In the genomic region with DNA sequence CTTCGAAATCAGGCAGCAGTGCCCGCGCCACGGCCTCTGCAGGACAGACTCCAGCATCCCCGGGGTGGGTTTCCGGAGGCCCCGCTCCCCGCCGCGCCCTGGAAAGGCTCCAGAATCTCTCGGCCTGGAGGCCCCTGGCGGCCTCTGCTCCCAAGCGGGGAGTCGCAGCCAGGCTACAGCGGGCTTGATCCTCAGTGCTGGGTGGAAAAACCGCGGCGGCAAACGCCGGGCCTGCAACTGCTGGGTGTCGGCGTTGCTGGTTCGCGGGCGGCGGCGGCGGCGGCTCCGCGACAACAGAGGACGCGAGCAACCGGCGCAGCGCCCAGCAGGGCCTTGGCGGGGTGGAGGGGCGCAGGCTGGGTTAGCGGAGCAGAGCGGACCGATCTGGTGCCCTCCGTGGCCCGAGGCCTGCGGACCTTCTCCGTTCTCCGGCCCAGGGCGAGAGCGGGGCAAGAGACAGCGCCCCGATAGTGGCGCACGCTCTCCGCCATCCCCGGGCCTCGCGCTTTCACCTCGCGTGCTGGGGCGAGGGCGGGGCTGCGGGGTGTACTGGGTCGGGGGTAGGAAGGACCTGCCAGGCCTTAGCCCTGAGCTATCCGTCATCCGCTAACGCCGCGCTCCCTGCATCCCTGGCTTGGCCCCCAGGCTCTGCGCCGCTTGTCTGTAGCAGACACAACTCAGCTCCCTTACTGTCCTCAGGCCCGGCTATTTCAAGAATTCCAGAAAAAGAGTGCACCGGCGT, we compare ENCODE assay signal across 8 cellular contexts. TPM values are rescaled to one million over a fixed set of nuclear protein-coding genes. Genes with fewer than 3 reads are reported as not detected.
DNase-seq lines count a peak whose midpoint lies in the region; ATAC-seq and TF ChIP-seq lines count a peak whose summit lies in the region.

No MANE protein-coding gene starts in this region.

- peaks cover 1% of the 10 kb centered on the region for H3K27me3 Mint-ChIP-seq in activated CD4-positive, alpha-beta memory T cell treated with anti-CD3 and anti-CD28 coated beads for 36 hours

- peaks cover 26% of the 10 kb centered on the region for H3K4me1 Mint-ChIP-seq in activated CD4-positive, alpha-beta memory T cell treated with anti-CD3 and anti-CD28 coated beads for 36 hours (ENCODE audit: low read depth)

- POLR2A ChIA-PET in activated CD4-positive, alpha-beta memory T cell treated with anti-CD3 and anti-CD28 coated beads for 36 hours (lab: Charles Lee): interaction anchor here (0.8 kb wide), 1 partner anchor 548 kb away, joined by 5 read pairs; no protein-coding TSS in a partner anchor

- peak overlapping the region; percentile 88 for H3K4me3 Mint-ChIP-seq in activated CD4-positive, alpha-beta memory T cell treated with anti-CD3 and anti-CD28 coated beads for 36 hours

- H3K27me3 ChIP-seq in lung (ENCODE audit: control insufficient read depth, insufficient read depth): no peaks in the 10 kb centered on the region

- intact Hi-C loops in activated CD4-positive, alpha-beta memory T cell treated with anti-CD3 and anti-CD28 coated beads for 36 hours (cut with micrococcal nuclease): loop anchor here (2.0 to 10.0 kb wide), 3 partner anchors 440 to 1929 kb away; a partner anchor contains a TSS

- H3K27ac ChIP-seq in lung (ENCODE audit: low read depth in 1 of 2, low read length in 1 of 2): peak overlapping the region; percentile 86 to 93

- peaks cover 10% of the 10 kb centered on the region for H3K36me3 Mint-ChIP-seq in activated CD4-positive, alpha-beta memory T cell treated with anti-CD3 and anti-CD28 coated beads for 36 hours

- DNase-seq in NCI-H2227 (lab: John Stamatoyannopoulos, UW; ENCODE audit: unreplicated experiment) (peak; percentile 55), ecto neural progenitor cell (ENCODE audit: low spot score) (peak; percentile 82), lung (ENCODE audit: low spot score) (peak; percentile 60), H4 (ENCODE audit: low spot score) (no peak)
- DNase-seq in activated CD4-positive, alpha-beta memory T cell treated with anti-CD3 and anti-CD28 coated beads for 36 hours: peak; percentile 80
- peak; percentile 50 to 74 (median 58) for DNase-seq in stimulated activated CD4-positive, alpha-beta T cell treated with anti-CD3 and anti-CD28 coated beads, TNF-alpha, amount 100 ng/mL, for 24 hours (ENCODE audit: low read depth in 3 of 3)

- H3K4me1 ChIP-seq in lung (ENCODE audit: control insufficient read depth in 2 of 2, insufficient read depth in 2 of 2, low read length in 2 of 2): peaks cover 4 to 6% of the 10 kb centered on the region in 2 donors

- ATAC-seq in GM18499 (IDR thresholded peaks at IDR 0.05; ENCODE audit: insufficient read depth, unreplicated experiment) (peak; percentile 11), HG02852 (IDR thresholded peaks at IDR 0.05; ENCODE audit: unreplicated experiment) (peak; percentile 29), lung (ENCODE audit: insufficient read depth, low FRiP score) (peak; percentile 47)

- peak overlapping the region; percentile 97 for H3K27ac Mint-ChIP-seq in activated CD4-positive, alpha-beta memory T cell treated with anti-CD3 and anti-CD28 coated beads for 36 hours

- 0 to 1% methylated on average over 56 to 72 of the region's 72 CpGs for WGBS in lung, 2 donors

- H3K9me3 Mint-ChIP-seq in activated CD4-positive, alpha-beta memory T cell treated with anti-CD3 and anti-CD28 coated beads for 36 hours: no peaks in the 10 kb centered on the region

- no peaks in the 10 kb centered on the region for H3K36me3 ChIP-seq in lung (ENCODE audit: control insufficient read depth in 2 of 2, insufficient read depth in 2 of 2, low read length in 2 of 2)

- CTCF ChIA-PET in activated CD4-positive, alpha-beta memory T cell treated with anti-CD3 and anti-CD28 coated beads for 36 hours (lab: Charles Lee): no interaction called here

- peak overlapping the region; percentile 55 for H3K4me3 ChIP-seq in lung

- no peak for TF ChIP-seq CTCF in lung (IDR thresholded peaks at IDR 0.05; ENCODE audit: control extremely low read depth, extremely low read depth)

- H3K9me3 ChIP-seq in lung (ENCODE audit: control insufficient read depth in 2 of 2, insufficient read depth in 1 of 2, low read length in 1 of 2): no peaks in the 10 kb centered on the region

RNA-seq across cellular contexts. Expression of a gene that starts 3.4 kb away (rescaled TPM):
- 10 to 100 TPM; 51.9 to 52.5 TPM for total RNA-seq in activated CD4-positive, alpha-beta memory T cell treated with anti-CD3 and anti-CD28 coated beads for 36 hours
- total RNA-seq in lung: 100 to 1,000 TPM in 1 of 2 donors, 10 to 100 TPM in 1; 26.9 to 116 TPM
- 1 to 10 TPM; 4.6 to 6.1 TPM for polyA plus RNA-seq in lung
- total RNA-seq in H4 (2014; rRNA removed; shearing (Covaris generic)): 3.0 and 4.6 TPM in 2 replicates

RNA-seq across cellular contexts. Expression of a gene that starts 57.1 kb away (rescaled TPM):
- total RNA-seq in activated CD4-positive, alpha-beta memory T cell treated with anti-CD3 and anti-CD28 coated beads for 36 hours: not detected
- not detected for total RNA-seq in lung
- not detected for polyA plus RNA-seq in lung
- total RNA-seq in H4 (2014; rRNA removed; shearing (Covaris generic)): not detected in 2 replicates
